1 cellular context compared by ENCODE assay signal in genomic region chr3:158379517-158379916, GRCh38.
TF ChIP-seq lines count a peak whose summit lies in the region.

No MANE protein-coding gene starts in this region.

TF ChIP-seq in WTC11, 78 proteins besides CTCF, POLR2A, EP300 and RAD21 (continued from another document):
- no peak for TF ChIP-seq ZNF425 (CRISPR knock-in tag; conservative IDR thresholded peaks at IDR 0.05)
- TF ChIP-seq PRRX2 (CRISPR knock-in tag; IDR thresholded peaks at IDR 0.05): no peak
- TF ChIP-seq GTF2I (CRISPR knock-in tag; conservative IDR thresholded peaks at IDR 0.05): no peak
- TF ChIP-seq ZNF396 (CRISPR knock-in tag; IDR thresholded peaks at IDR 0.05; ENCODE audit: borderline replicate concordance): no peak
- no peak for TF ChIP-seq SP1 (CRISPR knock-in tag; conservative IDR thresholded peaks at IDR 0.05)
TF ChIP-seq in WTC11: peak in this region for 0.
